23 cellular contexts compared by ENCODE assay signal in the genomic region with DNA sequence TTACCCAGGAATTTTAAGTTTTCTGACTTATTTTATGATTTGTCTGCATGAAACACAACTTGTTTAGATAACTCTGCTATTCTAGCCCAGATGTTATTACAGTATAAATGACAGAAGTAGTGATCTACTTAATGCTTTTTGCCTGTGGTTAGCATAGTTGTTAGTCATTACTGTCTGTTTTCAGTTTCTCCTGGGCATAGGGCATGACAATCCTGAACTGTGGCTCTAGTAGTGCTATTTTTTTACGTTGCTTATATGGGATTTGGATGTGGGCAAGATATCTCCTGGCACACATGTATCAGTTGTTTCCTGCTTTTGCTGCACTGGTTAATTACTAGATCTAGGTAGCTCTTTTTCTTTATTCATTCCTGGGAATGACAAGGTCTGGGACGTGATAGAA.
DNase-seq lines count a peak whose midpoint lies in the region; ATAC-seq, FAIRE-seq and TF ChIP-seq lines count a peak whose summit lies in the region.
"Had no signal": no experiment of that assay in that cellular context is flagged by ENCODE, and none has a peak within 500 bp of the region (broad histone marks: within the 10 kb centered on the region; RNA-seq: fewer than 3 reads in every experiment).

No MANE protein-coding gene starts in this region.

- H3K79me2 ChIP-seq in astrocyte (ENCODE audit: insufficient read depth, low read length) = no peaks in the 10 kb centered on the region

- no peaks in the 10 kb centered on the region for H4K20me1 ChIP-seq in astrocyte (ENCODE audit: insufficient read depth, low read length)

- no peak overlapping the region for H3K4me2 ChIP-seq in astrocyte (ENCODE audit: low read length)

- H3K9me3 ChIP-seq in astrocyte (ENCODE audit: insufficient read depth, low read depth, low read length) = no peaks in the 10 kb centered on the region
- H3K9me3 ChIP-seq in BE2C = no peaks in the 10 kb centered on the region
- H3K9me3 ChIP-seq: breast epithelium, colonic mucosa, heart right ventricle, neutrophil, psoas muscle had no signal

- no peaks in the 10 kb centered on the region for H3K36me3 Mint-ChIP-seq in astrocyte (ENCODE audit: low read depth, unreplicated experiment)
- H3K36me3 Mint-ChIP-seq: activated naive CD8-positive, alpha-beta T cell treated with anti-CD3 and anti-CD28 coated beads, Interleukin-2, amount 10 ng/mL, durations not matched to agents 7 days and 5 days; CD4-positive, alpha-beta memory T cell; stimulated activated naive B cell treated with anti-CD40 and anti-IgM and Interleukin-4, amounts not matched to agents 10 μg/mL and 1 μg/mL and 100 μg/mL, for 72 hours had no signal

- H3K4me3 ChIP-seq in astrocyte (ENCODE audit: insufficient read depth, low read depth, low read length) = no peak overlapping the region
- H3K4me3 ChIP-seq in BE2C (ENCODE audit: low read depth, low read length) = no peak overlapping the region
- H3K4me3 ChIP-seq: breast epithelium, colonic mucosa, heart right ventricle, K562, lung, psoas muscle had no signal

- H3K27ac Mint-ChIP-seq in astrocyte (ENCODE audit: unreplicated experiment) = no peak overlapping the region
- H3K27ac Mint-ChIP-seq in stimulated activated naive CD8-positive, alpha-beta T cell treated with anti-CD3 and anti-CD28 coated beads, Interleukin-15, amount 100 ng/mL, for 72 hours = no peak overlapping the region
- H3K27ac Mint-ChIP-seq: activated naive CD8-positive, alpha-beta T cell treated with anti-CD3 and anti-CD28 coated beads, Interleukin-2, amount 10 ng/mL, durations not matched to agents 7 days and 5 days; CD4-positive, alpha-beta memory T cell; stimulated activated naive B cell treated with anti-CD40 and anti-IgM and Interleukin-4, amounts not matched to agents 10 μg/mL and 1 μg/mL and 100 μg/mL, for 72 hours; T-helper 17 cell had no signal

- H3K27ac ChIP-seq in astrocyte (ENCODE audit: low read depth, low read length) = no peak overlapping the region
- H3K27ac ChIP-seq: breast epithelium, colonic mucosa, heart right ventricle, neutrophil, psoas muscle had no signal

- no peak for FAIRE-seq in astrocyte (lab: Jason Lieb, UNC)
- FAIRE-seq: GM12892, H54, islet of Langerhans, K562 had no signal

- H3K4me1 ChIP-seq in astrocyte (ENCODE audit: insufficient read depth, low read length) (no peaks in the 10 kb centered on the region), BE2C (no peaks in the 10 kb centered on the region)
- H3K4me1 ChIP-seq: breast epithelium, colonic mucosa, heart right ventricle, psoas muscle had no signal

- peaks cover 2% of the 10 kb centered on the region for H3K4me1 Mint-ChIP-seq in astrocyte (ENCODE audit: low read depth, unreplicated experiment)
- no peaks in the 10 kb centered on the region for H3K4me1 Mint-ChIP-seq in stimulated activated naive CD8-positive, alpha-beta T cell treated with anti-CD3 and anti-CD28 coated beads, Interleukin-15, amount 100 ng/mL, for 72 hours
- H3K4me1 Mint-ChIP-seq: activated naive CD8-positive, alpha-beta T cell treated with anti-CD3 and anti-CD28 coated beads, Interleukin-2, amount 10 ng/mL, durations not matched to agents 7 days and 5 days; CD4-positive, alpha-beta memory T cell; stimulated activated naive B cell treated with anti-CD40 and anti-IgM and Interleukin-4, amounts not matched to agents 10 μg/mL and 1 μg/mL and 100 μg/mL, for 72 hours; T-helper 17 cell had no signal

- no peaks in the 10 kb centered on the region for H3K27me3 Mint-ChIP-seq in astrocyte (ENCODE audit: low read depth, unreplicated experiment)
- no peaks in the 10 kb centered on the region for H3K27me3 Mint-ChIP-seq in stimulated activated naive CD8-positive, alpha-beta T cell treated with anti-CD3 and anti-CD28 coated beads, Interleukin-15, amount 100 ng/mL, for 72 hours
- H3K27me3 Mint-ChIP-seq: activated naive CD8-positive, alpha-beta T cell treated with anti-CD3 and anti-CD28 coated beads, Interleukin-2, amount 10 ng/mL, durations not matched to agents 7 days and 5 days; CD4-positive, alpha-beta memory T cell; stimulated activated naive B cell treated with anti-CD40 and anti-IgM and Interleukin-4, amounts not matched to agents 10 μg/mL and 1 μg/mL and 100 μg/mL, for 72 hours; T-helper 17 cell had no signal

- no peak overlapping the region for H2AFZ ChIP-seq in astrocyte (ENCODE audit: low read depth, low read length)

- H3K9ac ChIP-seq in astrocyte (ENCODE audit: low read length) = no peak overlapping the region

- H3K4me3 Mint-ChIP-seq in astrocyte (ENCODE audit: unreplicated experiment) = no peak overlapping the region
- no peak overlapping the region for H3K4me3 Mint-ChIP-seq in stimulated activated naive CD8-positive, alpha-beta T cell treated with anti-CD3 and anti-CD28 coated beads, Interleukin-15, amount 100 ng/mL, for 72 hours
- H3K4me3 Mint-ChIP-seq: activated naive CD8-positive, alpha-beta T cell treated with anti-CD3 and anti-CD28 coated beads, Interleukin-2, amount 10 ng/mL, durations not matched to agents 7 days and 5 days; CD4-positive, alpha-beta memory T cell; stimulated activated naive B cell treated with anti-CD40 and anti-IgM and Interleukin-4, amounts not matched to agents 10 μg/mL and 1 μg/mL and 100 μg/mL, for 72 hours; T-helper 17 cell had no signal

- TF ChIP-seq CTCF in astrocyte (IDR thresholded peaks at IDR 0.05; ENCODE audit: insufficient read depth, low read depth, low read length) (no peak), BE2C (IDR thresholded peaks at IDR 0.05; ENCODE audit: low read depth, low read length) (no peak)

- H3K9me3 Mint-ChIP-seq in astrocyte (ENCODE audit: unreplicated experiment) = no peaks in the 10 kb centered on the region
- H3K9me3 Mint-ChIP-seq in stimulated activated naive CD8-positive, alpha-beta T cell treated with anti-CD3 and anti-CD28 coated beads, Interleukin-15, amount 100 ng/mL, for 72 hours = peaks cover 0 to 18% of the 10 kb centered on the region in 2 donors
- H3K9me3 Mint-ChIP-seq: activated naive CD8-positive, alpha-beta T cell treated with anti-CD3 and anti-CD28 coated beads, Interleukin-2, amount 10 ng/mL, durations not matched to agents 7 days and 5 days; stimulated activated naive B cell treated with anti-CD40 and anti-IgM and Interleukin-4, amounts not matched to agents 10 μg/mL and 1 μg/mL and 100 μg/mL, for 72 hours had no signal

- ATAC-seq in stimulated activated naive CD8-positive, alpha-beta T cell treated with anti-CD3 and anti-CD28 coated beads, Interleukin-15, amount 100 ng/mL, for 72 hours = no peak
- ATAC-seq: heart right ventricle; K562; psoas muscle; stimulated activated naive B cell treated with anti-CD40 and anti-IgM and Interleukin-4, amounts not matched to agents 10 μg/mL and 1 μg/mL and 100 μg/mL, for 72 hours; T-helper 17 cell had no signal

- DNase-seq in H4 (ENCODE audit: low spot score) (peak; percentile 79), astrocyte (ENCODE audit: low read depth) (peak; percentile 6), fibroblast of peridontal ligament (ENCODE audit: extremely low read depth) (peak; percentile 52), smooth muscle cell of the brain vasculature (ENCODE audit: low read depth, low spot score) (peak; percentile 1), BE2C (no peak)
- DNase-seq in stimulated activated naive CD8-positive, alpha-beta T cell treated with anti-CD3 and anti-CD28 coated beads, Interleukin-15, amount 100 ng/mL, for 72 hours = no peak
- no peak for DNase-seq in activated CD4-positive, alpha-beta T cell treated with anti-CD3 and anti-CD28 coated beads for 48 hours
- DNase-seq: activated naive CD8-positive, alpha-beta T cell treated with anti-CD3 and anti-CD28 coated beads, Interleukin-2, amount 10 ng/mL, durations not matched to agents 7 days and 5 days; CD4-positive, alpha-beta memory T cell; colonic mucosa; DMS53; heart right ventricle; NCI-H524; psoas muscle; stimulated activated naive B cell treated with anti-CD40 and anti-IgM and Interleukin-4, amounts not matched to agents 10 μg/mL and 1 μg/mL and 100 μg/mL, for 72 hours; T-helper 17 cell had no signal

- H3K36me3 ChIP-seq in astrocyte (ENCODE audit: insufficient read depth, low read length) (no peaks in the 10 kb centered on the region), BE2C (no peaks in the 10 kb centered on the region)
- H3K36me3 ChIP-seq: breast epithelium, colonic mucosa, heart right ventricle, neutrophil had no signal

- H3K27me3 ChIP-seq in astrocyte (ENCODE audit: insufficient read depth, low read length) (no peaks in the 10 kb centered on the region), BE2C (no peaks in the 10 kb centered on the region)
- H3K27me3 ChIP-seq: breast epithelium, colonic mucosa, heart right ventricle, neutrophil had no signal

Comparison
In these comparisons a context has a peak if more than half of its experiments do, and no peak if none do; other contexts are left out.
1. DNase-seq: peak in H4 (single experiment), astrocyte (single experiment), fibroblast of peridontal ligament (single experiment) and smooth muscle cell of the brain vasculature (single experiment); none in stimulated activated naive CD8-positive, alpha-beta T cell treated with anti-CD3 and anti-CD28 coated beads, Interleukin-15, amount 100 ng/mL, for 72 hours (0 of 2), BE2C (single experiment) and activated CD4-positive, alpha-beta T cell treated with anti-CD3 and anti-CD28 coated beads for 48 hours (single experiment).